Comparison of ENCODE assay signal across 8 cellular contexts in genomic region chr5:9545959-9546851, GRCh38. TPM values are rescaled to one million over a fixed set of nuclear protein-coding genes. Genes with fewer than 3 reads are reported as not detected.
A peak's percentile ranks its signal among the peaks of the same experiment; 100 is the strongest.
DNase-seq lines count a peak whose midpoint lies in the region; ATAC-seq, FAIRE-seq and TF ChIP-seq lines count a peak whose summit lies in the region.

A gene with protein sequence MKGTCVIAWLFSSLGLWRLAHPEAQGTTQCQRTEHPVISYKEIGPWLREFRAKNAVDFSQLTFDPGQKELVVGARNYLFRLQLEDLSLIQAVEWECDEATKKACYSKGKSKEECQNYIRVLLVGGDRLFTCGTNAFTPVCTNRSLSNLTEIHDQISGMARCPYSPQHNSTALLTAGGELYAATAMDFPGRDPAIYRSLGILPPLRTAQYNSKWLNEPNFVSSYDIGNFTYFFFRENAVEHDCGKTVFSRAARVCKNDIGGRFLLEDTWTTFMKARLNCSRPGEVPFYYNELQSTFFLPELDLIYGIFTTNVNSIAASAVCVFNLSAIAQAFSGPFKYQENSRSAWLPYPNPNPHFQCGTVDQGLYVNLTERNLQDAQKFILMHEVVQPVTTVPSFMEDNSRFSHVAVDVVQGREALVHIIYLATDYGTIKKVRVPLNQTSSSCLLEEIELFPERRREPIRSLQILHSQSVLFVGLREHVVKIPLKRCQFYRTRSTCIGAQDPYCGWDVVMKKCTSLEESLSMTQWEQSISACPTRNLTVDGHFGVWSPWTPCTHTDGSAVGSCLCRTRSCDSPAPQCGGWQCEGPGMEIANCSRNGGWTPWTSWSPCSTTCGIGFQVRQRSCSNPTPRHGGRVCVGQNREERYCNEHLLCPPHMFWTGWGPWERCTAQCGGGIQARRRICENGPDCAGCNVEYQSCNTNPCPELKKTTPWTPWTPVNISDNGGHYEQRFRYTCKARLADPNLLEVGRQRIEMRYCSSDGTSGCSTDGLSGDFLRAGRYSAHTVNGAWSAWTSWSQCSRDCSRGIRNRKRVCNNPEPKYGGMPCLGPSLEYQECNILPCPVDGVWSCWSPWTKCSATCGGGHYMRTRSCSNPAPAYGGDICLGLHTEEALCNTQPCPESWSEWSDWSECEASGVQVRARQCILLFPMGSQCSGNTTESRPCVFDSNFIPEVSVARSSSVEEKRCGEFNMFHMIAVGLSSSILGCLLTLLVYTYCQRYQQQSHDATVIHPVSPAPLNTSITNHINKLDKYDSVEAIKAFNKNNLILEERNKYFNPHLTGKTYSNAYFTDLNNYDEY (minus strand): TSS chr5:9546075. CDS start chr5:9379946, 166,129 bp downstream.

- H2AFZ ChIP-seq in neuron (ENCODE audit: low read depth, low read length), result peak within 1 kb of the TSS; percentile 97

- H3K4me3 ChIP-seq in neuron (ENCODE audit: low read length), result peak within 1 kb of the TSS; percentile 78

- no peak within 1 kb of the TSS for H3K27ac Mint-ChIP-seq in glutamatergic neuron (ENCODE audit: unreplicated experiment)

- H3K4me1 ChIP-seq in neuron (ENCODE audit: insufficient read depth, low read length), result peaks cover 21% of the 10 kb centered on the region

- peaks cover 3% of the 10 kb centered on the region for H3K9me3 Mint-ChIP-seq in glutamatergic neuron (ENCODE audit: unreplicated experiment)

- H3K36me3 Mint-ChIP-seq in glutamatergic neuron (ENCODE audit: unreplicated experiment), result no peaks in the 10 kb centered on the region

- ATAC-seq in HG03108 (IDR thresholded peaks at IDR 0.05; ENCODE audit: unreplicated experiment), result no peak

- H3K36me3 ChIP-seq in neuron (ENCODE audit: insufficient read depth, low read length), result no peaks in the 10 kb centered on the region

- H3K4me3 Mint-ChIP-seq in glutamatergic neuron (ENCODE audit: unreplicated experiment), result peak within 1 kb of the TSS; percentile 85

- peak; percentile 80 for FAIRE-seq in HTR-8/SVneo (lab: Jason Lieb, UNC)

- H3K27me3 ChIP-seq in neuron (ENCODE audit: insufficient read depth, low read length), result peaks cover 3% of the 10 kb centered on the region

- DNase-seq in ELF-1 (ENCODE audit: low read depth, low spot score) (peak; percentile 48), HTR-8/SVneo (ENCODE audit: insufficient read length, low spot score) (peak; percentile 62), glutamatergic neuron (peak; percentile 71), NCI-H774 (lab: John Stamatoyannopoulos, UW) (no peak), SKM-1 (lab: John Stamatoyannopoulos, UW; ENCODE audit: unreplicated experiment) (no peak)
- DNase-seq in activated effector memory CD4-positive, alpha-beta T cell treated with anti-CD3 and anti-CD28 coated beads, Interleukin-2, amount 50 U/mL, for 16 hours, result peak; percentile 78

- H3K27me3 Mint-ChIP-seq in glutamatergic neuron (ENCODE audit: unreplicated experiment), result peaks cover 5% of the 10 kb centered on the region

- TF ChIP-seq CTCF in glutamatergic neuron (IDR thresholded peaks at IDR 0.05; ENCODE audit: partially characterized antibody, unreplicated experiment), result no peak

- no peaks in the 10 kb centered on the region for H3K9me3 ChIP-seq in neuron (ENCODE audit: low read length)

- H3K4me1 Mint-ChIP-seq in glutamatergic neuron (ENCODE audit: low read depth, unreplicated experiment), result peaks cover 7% of the 10 kb centered on the region

RNA-seq across cellular contexts. Expression of the gene that starts here (rescaled TPM):
- total RNA-seq in glutamatergic neuron (ENCODE audit: unreplicated experiment), result 0.51 TPM

Comparison
In these comparisons a context has a peak if more than half of its experiments do, and no peak if none do; other contexts are left out.
1. Peak in DNase-seq in glutamatergic neuron; RNA of the gene not detected or under 1 TPM.
2. DNase-seq: peak in ELF-1 (single experiment), HTR-8/SVneo (single experiment) and activated effector memory CD4-positive, alpha-beta T cell treated with anti-CD3 and anti-CD28 coated beads, Interleukin-2, amount 50 U/mL, for 16 hours (single experiment); none in NCI-H774 (single experiment) and SKM-1 (single experiment).